Comparison of ENCODE assay signal across 16 cellular contexts in the genomic region with DNA sequence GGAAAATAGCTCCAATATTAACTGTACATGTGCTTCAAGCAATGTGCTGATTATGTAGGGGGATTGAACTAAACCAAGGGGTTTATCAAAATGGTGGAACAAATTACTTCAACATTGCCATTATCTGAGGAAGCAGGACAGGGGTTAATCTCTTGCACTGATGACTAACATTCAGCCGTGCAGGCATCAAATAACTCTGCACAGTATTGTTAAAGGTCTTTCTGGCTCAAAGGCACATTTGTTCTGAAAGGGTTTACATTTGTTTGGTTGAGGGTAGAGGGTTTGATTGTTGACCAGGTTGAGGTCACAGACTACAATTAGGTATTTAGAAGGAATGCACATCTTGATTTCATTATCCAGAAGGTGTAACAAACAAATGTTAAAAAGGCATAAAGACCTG. TPM values are rescaled to one million over a fixed set of nuclear protein-coding genes. Genes with fewer than 3 reads are reported as not detected.
"Had no signal": no experiment of that assay in that cellular context is flagged by ENCODE, and none has a peak within 500 bp of the region (broad histone marks: within the 10 kb centered on the region; RNA-seq: fewer than 3 reads in every experiment).

No MANE protein-coding gene starts in this region.

- H3K36me3 ChIP-seq: left lung, neutrophil, tibial nerve had no signal

- H3K36me3 Mint-ChIP-seq: activated naive CD4-positive, alpha-beta T cell treated with anti-CD3 and anti-CD28 coated beads, Interleukin-2, amount 10 ng/mL, durations not matched to agents 7 days and 5 days; naive B cell had no signal

- H3K9me3 Mint-ChIP-seq: activated naive CD4-positive, alpha-beta T cell treated with anti-CD3 and anti-CD28 coated beads, Interleukin-2, amount 10 ng/mL, durations not matched to agents 7 days and 5 days; activated T-helper 2 cell treated with anti-CD3 and anti-CD28 coated beads, Interferon-gamma antibody, Interleukin-2, Interleukin-4, amounts not matched to agents 10 μg/mL and 5 μg/mL and 100 μg/mL, durations not matched to agents 14 hours and 24 hours and 36 hours had no signal

- H3K27me3 ChIP-seq: left lung, neutrophil, tibial nerve had no signal

- H3K4me1 ChIP-seq: left lung, tibial nerve had no signal

- ATAC-seq: left lung, right cardiac atrium had no signal

- H3K4me3 ChIP-seq: left lung, skin epidermis, tibial nerve had no signal

- H3K9me3 ChIP-seq: left lung, neutrophil, tibial nerve had no signal

- H3K27ac ChIP-seq: left lung, neutrophil, skin epidermis, tibial nerve had no signal

- H3K4me1 Mint-ChIP-seq: activated naive CD4-positive, alpha-beta T cell treated with anti-CD3 and anti-CD28 coated beads, Interleukin-2, amount 10 ng/mL, durations not matched to agents 7 days and 5 days had no signal

- H3K27ac Mint-ChIP-seq: activated naive CD4-positive, alpha-beta T cell treated with anti-CD3 and anti-CD28 coated beads, Interleukin-2, amount 10 ng/mL, durations not matched to agents 7 days and 5 days; activated T-helper 2 cell treated with anti-CD3 and anti-CD28 coated beads, Interferon-gamma antibody, Interleukin-2, Interleukin-4, amounts not matched to agents 10 μg/mL and 5 μg/mL and 100 μg/mL, durations not matched to agents 14 hours and 24 hours and 36 hours; naive B cell had no signal

- H3K27me3 Mint-ChIP-seq: activated naive CD4-positive, alpha-beta T cell treated with anti-CD3 and anti-CD28 coated beads, Interleukin-2, amount 10 ng/mL, durations not matched to agents 7 days and 5 days had no signal

- DNase-seq: activated CD4-positive, alpha-beta T cell treated with anti-CD3 and anti-CD28 coated beads, Interleukin-2, amount 50 U/mL, for 4 hours; activated CD4-positive, CD25-positive, alpha-beta regulatory T cell treated with anti-CD3 and anti-CD28 coated beads, Interleukin-2, amount 50 U/mL, for 72 hours; activated naive CD4-positive, alpha-beta T cell treated with anti-CD3 and anti-CD28 coated beads, Interleukin-2, amount 10 ng/mL, durations not matched to agents 7 days and 5 days; activated T-cell treated with anti-CD3 and anti-CD28 coated beads, Interleukin-2, amount 50 U/mL, for 1 hour; left lung; naive B cell; posterior cingulate gyrus; right cardiac atrium; stimulated activated CD4-positive, alpha-beta T cell treated with anti-CD3 and anti-CD28 coated beads, Interleukin-4, amount 100 ng/mL, for 24 hours; stimulated activated naive CD4-positive, alpha-beta T cell treated with Interleukin-2 at 50 U/mL for 16 hours; substantia nigra had no signal

- H3K4me3 Mint-ChIP-seq: activated naive CD4-positive, alpha-beta T cell treated with anti-CD3 and anti-CD28 coated beads, Interleukin-2, amount 10 ng/mL, durations not matched to agents 7 days and 5 days; naive B cell had no signal

RNA-seq across cellular contexts. Expression of a gene that starts 32.2 kb away (rescaled TPM):
- total RNA-seq: activated T-helper 2 cell treated with anti-CD3 and anti-CD28 coated beads, Interferon-gamma antibody, Interleukin-2, Interleukin-4, amounts not matched to agents 10 μg/mL and 5 μg/mL and 100 μg/mL, durations not matched to agents 14 hours and 24 hours and 36 hours; T-helper 1 cell treated with Interleukin-12 subunit alpha and Interleukin-12 subunit beta and Interleukin-4 antibody, amounts not matched to agents 30 ng/mL and 1 ng/mL, for 36 hours had no signal
